Comparison of ENCODE assay signal across 13 cellular contexts in genomic region chr22:30940655-30941362, GRCh38. TPM values are rescaled to one million over a fixed set of nuclear protein-coding genes. Genes with fewer than 3 reads are reported as not detected.
DNase-seq lines count a peak whose midpoint lies in the region; ATAC-seq and TF ChIP-seq lines count a peak whose summit lies in the region.
"Had no signal": no experiment of that assay in that cellular context is flagged by ENCODE, and none has a peak within 500 bp of the region (broad histone marks: within the 10 kb centered on the region; RNA-seq: fewer than 3 reads in every experiment).

No MANE protein-coding gene starts in this region.

- no peaks in the 10 kb centered on the region for H3K9me3 ChIP-seq in T-helper 17 cell (ENCODE audit: control insufficient read depth, low read length, poor library complexity, severe bottlenecking)
- H3K9me3 ChIP-seq in left ventricle myocardium inferior (replicated peaks): no peaks in the 10 kb centered on the region
- H3K9me3 ChIP-seq: BLaER1, esophagus muscularis mucosa had no signal

- H3K4me1 Mint-ChIP-seq in T-helper 17 cell: peaks cover 58% of the 10 kb centered on the region
- H3K4me1 Mint-ChIP-seq in central memory CD8-positive, alpha-beta T cell: peaks cover 47% of the 10 kb centered on the region

- no peak overlapping the region for H3K27ac ChIP-seq in left ventricle myocardium inferior (replicated peaks)
- H3K27ac ChIP-seq: BLaER1, esophagus muscularis mucosa had no signal

- H3K27me3 Mint-ChIP-seq in T-helper 17 cell: no peaks in the 10 kb centered on the region
- H3K27me3 Mint-ChIP-seq in central memory CD8-positive, alpha-beta T cell: no peaks in the 10 kb centered on the region

- H3K4me3 ChIP-seq in left ventricle myocardium inferior: no peak overlapping the region
- H3K4me3 ChIP-seq: BLaER1, esophagus muscularis mucosa, lung, smooth muscle cell had no signal

- peaks cover 21% of the 10 kb centered on the region for H3K36me3 Mint-ChIP-seq in T-helper 17 cell (ENCODE audit: low read depth)
- H3K36me3 Mint-ChIP-seq in central memory CD8-positive, alpha-beta T cell (ENCODE audit: insufficient read depth): peaks cover 40% of the 10 kb centered on the region

- H3K4me3 Mint-ChIP-seq in T-helper 17 cell: peak overlapping the region; percentile 95
- peak overlapping the region; percentile 69 for H3K4me3 Mint-ChIP-seq in central memory CD8-positive, alpha-beta T cell

- no peaks in the 10 kb centered on the region for H3K9me3 Mint-ChIP-seq in central memory CD8-positive, alpha-beta T cell

- no peak for DNase-seq in T-helper 17 cell
- peak; percentile 27 for DNase-seq in activated T-cell treated with anti-CD3 and anti-CD28 coated beads for 24 hours (ENCODE audit: low read depth)
- no peak for DNase-seq in central memory CD8-positive, alpha-beta T cell (ENCODE audit: low spot score in 2 of 2)
- peak in 2 of 3 experiments; percentile 21 to 28 for DNase-seq in stimulated activated CD4-positive, alpha-beta T cell treated with anti-CD3 and anti-CD28 coated beads, TNF-alpha, amount 100 ng/mL, for 4 hours (ENCODE audit: low read depth in 3 of 3)
- no peak for DNase-seq in HT-29 (ENCODE audit: low spot score)
- no peak for DNase-seq in left ventricle myocardium inferior
- DNase-seq in sciatic nerve (ENCODE audit: low spot score): no peak
- DNase-seq: hypothalamus had no signal

- peak; percentile 68 for ATAC-seq in T-helper 17 cell
- peak; percentile 73 for ATAC-seq in central memory CD8-positive, alpha-beta T cell (replicated peaks; ENCODE audit: extremely low read depth, poor library complexity, severe bottlenecking)
- no peak for ATAC-seq in sciatic nerve
- no peak for ATAC-seq in HG03378 (IDR thresholded peaks at IDR 0.05; ENCODE audit: unreplicated experiment)

- peaks cover 9% of the 10 kb centered on the region for H3K4me1 ChIP-seq in left ventricle myocardium inferior
- H3K4me1 ChIP-seq: esophagus muscularis mucosa had no signal

- H3K36me3 ChIP-seq in left ventricle myocardium inferior: peaks cover 100% of the 10 kb centered on the region

- intact Hi-C loops in left ventricle myocardium inferior (cut with micrococcal nuclease) (no loop called here), sciatic nerve (cut with DNase I) (no loop called here)

- no peaks in the 10 kb centered on the region for H3K27me3 ChIP-seq in left ventricle myocardium inferior (ENCODE audit: low read depth)
- H3K27me3 ChIP-seq: BLaER1, esophagus muscularis mucosa had no signal

- peak overlapping the region; percentile 95 for H3K27ac Mint-ChIP-seq in T-helper 17 cell
- peak overlapping the region; percentile 78 for H3K27ac Mint-ChIP-seq in central memory CD8-positive, alpha-beta T cell (ENCODE audit: low read depth)

- TF ChIP-seq CTCF in left ventricle myocardium inferior (IDR thresholded peaks at IDR 0.05; ENCODE audit: borderline replicate concordance): no peak

RNA-seq across cellular contexts. Expression of gene MORC2, which starts 27.8 kb away (rescaled TPM):
- total RNA-seq in T-helper 17 cell (10 to 100 TPM; 28.9 to 35.9 TPM), left ventricle myocardium inferior (18.0 TPM), sciatic nerve (29.5 TPM)
- 22.9 and 25.2 TPM in 2 replicates for total RNA-seq in HT-29 (2014; rRNA removed; shearing (Covaris generic))

RNA-seq across cellular contexts. Expression of gene TUG1, which starts 28.3 kb away (rescaled TPM):
- total RNA-seq in T-helper 17 cell (10 to 100 TPM; 78.9 to 82.9 TPM), left ventricle myocardium inferior (33.6 TPM), sciatic nerve (95.7 TPM)
- 22.0 and 25.7 TPM in 2 replicates for total RNA-seq in HT-29 (2014; rRNA removed; shearing (Covaris generic))

Comparison
In these comparisons a context has a peak if more than half of its experiments do, and no peak if none do; other contexts are left out.
1. ATAC-seq: peak in T-helper 17 cell (single experiment) and central memory CD8-positive, alpha-beta T cell (single experiment); none in sciatic nerve (single experiment) and HG03378 (single experiment).
2. DNase-seq: peak in activated T-cell treated with anti-CD3 and anti-CD28 coated beads for 24 hours (single experiment) and stimulated activated CD4-positive, alpha-beta T cell treated with anti-CD3 and anti-CD28 coated beads, TNF-alpha, amount 100 ng/mL, for 4 hours (2 of 3); none in T-helper 17 cell (0 of 3), central memory CD8-positive, alpha-beta T cell (0 of 2), HT-29 (single experiment), left ventricle myocardium inferior (single experiment) and sciatic nerve (single experiment).